Comparison of ENCODE assay signal across 32 cellular contexts in genomic region chr2:140603401-140603800, GRCh38.
"Had no signal": no experiment of that assay in that cellular context is flagged by ENCODE, and none has a peak within 500 bp of the region (broad histone marks: within the 10 kb centered on the region; RNA-seq: fewer than 3 reads in every experiment).

No MANE protein-coding gene starts in this region.

- H3K4me3 ChIP-seq: ascending aorta, cardiac muscle cell had no signal

- ATAC-seq: activated CD4-positive, alpha-beta T cell treated with anti-CD3 and anti-CD28 coated beads for 36 hours; activated CD4-positive, CD25-positive, alpha-beta regulatory T cell treated with anti-CD3 and anti-CD28 coated beads, Interleukin-2, amount 50 U/mL, for 24 hours; activated CD8-positive, alpha-beta memory T cell treated with anti-CD3 and anti-CD28 coated beads, Interleukin-2, amount 10 ng/mL, durations not matched to agents 7 days and 5 days; activated CD8-positive, alpha-beta T cell treated with anti-CD3 and anti-CD28 coated beads, Interleukin-2, amount 10 ng/mL, durations not matched to agents 7 days and 5 days; activated naive CD8-positive, alpha-beta T cell treated with anti-CD3 and anti-CD28 coated beads, Interleukin-2, amount 50 U/mL, for 24 hours; WTC11 had no signal

- H3K36me3 ChIP-seq: ascending aorta, cardiac muscle cell, WERI-Rb-1 had no signal

- FAIRE-seq: bronchial epithelial cell had no signal

- DNase-seq: activated CD4-positive, alpha-beta memory T cell treated with anti-CD3 and anti-CD28 coated beads, Interleukin-2, amount 10 ng/mL, durations not matched to agents 7 days and 5 days; activated CD4-positive, alpha-beta T cell treated with anti-CD3 and anti-CD28 coated beads for 1 hour; activated CD4-positive, alpha-beta T cell treated with anti-CD3 and anti-CD28 coated beads for 36 hours; activated CD4-positive, alpha-beta T cell treated with anti-CD3 and anti-CD28 coated beads for 48 hours; activated CD4-positive, alpha-beta T cell treated with anti-CD3 and anti-CD28 coated beads, Interleukin-2, amount 10 ng/mL, durations not matched to agents 7 days and 5 days; activated CD4-positive, alpha-beta T cell treated with anti-CD3 and anti-CD28 coated beads, Interleukin-2, amount 50 U/mL, for 48 hours; activated CD4-positive, CD25-positive, alpha-beta regulatory T cell; activated CD8-positive, alpha-beta memory T cell treated with anti-CD3 and anti-CD28 coated beads for 24 hours; activated CD8-positive, alpha-beta memory T cell treated with anti-CD3 and anti-CD28 coated beads, Interleukin-2, amount 10 ng/mL, durations not matched to agents 7 days and 5 days; activated CD8-positive, alpha-beta memory T cell treated with anti-CD3 and anti-CD28 coated beads, Interleukin-2, amount 50 U/mL, for 48 hours; activated CD8-positive, alpha-beta T cell treated with anti-CD3 and anti-CD28 coated beads, Interleukin-2, amount 10 ng/mL, durations not matched to agents 7 days and 5 days; activated effector memory CD4-positive, alpha-beta T cell treated with Interleukin-2 at 50 U/mL for 16 hours; activated gamma-delta T cell; activated naive CD4-positive, alpha-beta T cell treated with anti-CD3 and anti-CD28 coated beads, Interleukin-2, amount 10 ng/mL, durations not matched to agents 7 days and 5 days; activated naive CD4-positive, alpha-beta T cell treated with Interleukin-2 at 50 U/mL for 16 hours; activated naive CD8-positive, alpha-beta T cell treated with anti-CD3 and anti-CD28 coated beads, Interleukin-2, amount 10 ng/mL, durations not matched to agents 7 days and 5 days; activated naive CD8-positive, alpha-beta T cell treated with anti-CD3 and anti-CD28 coated beads, Interleukin-2, amount 50 U/mL, for 24 hours; activated T-cell treated with anti-CD3 and anti-CD28 coated beads, Interleukin-2, amount 50 U/mL, for 24 hours; activated T-cell treated with anti-CD3 and anti-CD28 coated beads, Interleukin-2, amount 50 U/mL, for 48 hours; amygdala; anterior cingulate cortex; caudate nucleus; cerebellar nuclear complex; T-helper 1 cell; T-helper 2 cell; T-helper 9 cell; WERI-Rb-1 had no signal

- H3K27me3 ChIP-seq: ascending aorta, cardiac muscle cell had no signal

- H3K9me3 ChIP-seq: ascending aorta had no signal

- H3K27ac ChIP-seq: ascending aorta, cardiac muscle cell, WERI-Rb-1 had no signal

- H3K4me1 ChIP-seq: ascending aorta had no signal
